In genomic region chr4:71300362-71300761, GRCh38 we compare ENCODE assay signal across 1 cellular context.
TF ChIP-seq lines count a peak whose summit lies in the region.

No MANE protein-coding gene starts in this region.

TF ChIP-seq in H1, 55 proteins besides CTCF, POLR2A, EP300 and RAD21:
- no peak for TF ChIP-seq PHF8 (conservative IDR thresholded peaks at IDR 0.05; ENCODE audit: low read depth, low read length)
- no peak for TF ChIP-seq BCL11A (IDR thresholded peaks at IDR 0.05; ENCODE audit: low read depth in 2 of 2, low read length in 2 of 2)
- TF ChIP-seq TBP (IDR thresholded peaks at IDR 0.05; ENCODE audit: low read depth, low read length) = no peak
- no peak for TF ChIP-seq GTF2F1 (IDR thresholded peaks at IDR 0.05; ENCODE audit: borderline replicate concordance, low read depth, low read length)
- TF ChIP-seq KDM4A (IDR thresholded peaks at IDR 0.05; ENCODE audit: low read depth, low read length, severe bottlenecking) = no peak
- no peak for TF ChIP-seq CTBP2 (IDR thresholded peaks at IDR 0.05; ENCODE audit: borderline replicate concordance, insufficient read depth, insufficient read length, low read length)
- TF ChIP-seq TEAD4 (IDR thresholded peaks at IDR 0.05; ENCODE audit: low read depth, low read length) = no peak
- no peak for TF ChIP-seq ASH2L (IDR thresholded peaks at IDR 0.05; ENCODE audit: low read length)
- TF ChIP-seq CBX8 (IDR thresholded peaks at IDR 0.05; ENCODE audit: borderline replicate concordance, low read depth, low read length) = no peak
- TF ChIP-seq YY1 (IDR thresholded peaks at IDR 0.05; ENCODE audit: low read depth, low read length) = no peak
- TF ChIP-seq EZH2 (IDR thresholded peaks at IDR 0.05; ENCODE audit: low read depth, low read length, severe bottlenecking) = no peak
- TF ChIP-seq GABPA (IDR thresholded peaks at IDR 0.05; ENCODE audit: borderline replicate concordance, insufficient read depth, low read length) = no peak
